2 cellular contexts compared by ENCODE assay signal in the genomic region with DNA sequence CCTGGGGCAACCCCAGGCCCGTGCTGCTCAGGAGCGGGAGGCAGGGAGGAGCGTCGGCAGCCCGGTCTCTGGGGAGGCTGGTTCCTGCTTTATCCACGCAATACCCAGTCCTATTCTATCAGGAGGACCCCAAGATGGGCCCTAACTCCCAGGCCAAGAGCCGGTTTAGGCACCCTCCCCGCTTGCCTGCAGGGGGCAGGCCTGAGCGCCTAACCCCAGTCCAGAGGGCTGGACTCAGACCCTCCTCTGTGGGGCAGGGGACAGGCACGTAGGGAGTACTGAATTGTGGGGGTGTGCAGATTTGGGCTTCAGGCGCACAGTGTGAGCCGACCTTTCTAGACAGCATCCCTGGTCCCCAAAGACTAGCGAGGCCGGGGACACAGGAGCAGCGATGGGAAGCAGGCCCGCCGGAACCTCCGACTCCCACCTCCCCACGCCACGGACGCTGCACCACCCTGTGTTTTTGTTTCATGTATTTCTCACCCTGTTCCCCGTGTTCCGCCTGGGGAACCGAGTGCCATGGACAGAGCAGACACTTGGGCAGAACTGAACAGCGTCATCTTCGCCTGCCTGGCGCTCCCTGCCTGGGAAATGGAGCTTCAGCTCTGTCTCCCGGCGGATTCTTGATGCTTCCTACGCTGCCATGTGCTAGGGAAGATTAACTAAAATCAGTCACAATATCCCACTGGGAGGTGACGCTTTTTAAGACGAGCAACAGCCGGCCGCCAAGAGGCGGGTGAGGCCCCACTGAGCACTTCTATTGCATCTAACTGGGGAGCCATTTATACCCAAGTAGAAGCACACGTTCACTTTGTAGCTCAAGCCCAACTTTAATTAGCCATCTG.
TF ChIP-seq lines count a peak whose summit lies in the region.

No MANE protein-coding gene starts in this region.

TF ChIP-seq in Ishikawa, 13 proteins besides CTCF, POLR2A, EP300 and RAD21:
- no peak for TF ChIP-seq CEBPB (IDR thresholded peaks at IDR 0.05)
- no peak for TF ChIP-seq YY1 (IDR thresholded peaks at IDR 0.05; ENCODE audit: low read depth)
- no peak for TF ChIP-seq TCF12 (IDR thresholded peaks at IDR 0.05; ENCODE audit: low read depth)
- TF ChIP-seq, protein P1, sequence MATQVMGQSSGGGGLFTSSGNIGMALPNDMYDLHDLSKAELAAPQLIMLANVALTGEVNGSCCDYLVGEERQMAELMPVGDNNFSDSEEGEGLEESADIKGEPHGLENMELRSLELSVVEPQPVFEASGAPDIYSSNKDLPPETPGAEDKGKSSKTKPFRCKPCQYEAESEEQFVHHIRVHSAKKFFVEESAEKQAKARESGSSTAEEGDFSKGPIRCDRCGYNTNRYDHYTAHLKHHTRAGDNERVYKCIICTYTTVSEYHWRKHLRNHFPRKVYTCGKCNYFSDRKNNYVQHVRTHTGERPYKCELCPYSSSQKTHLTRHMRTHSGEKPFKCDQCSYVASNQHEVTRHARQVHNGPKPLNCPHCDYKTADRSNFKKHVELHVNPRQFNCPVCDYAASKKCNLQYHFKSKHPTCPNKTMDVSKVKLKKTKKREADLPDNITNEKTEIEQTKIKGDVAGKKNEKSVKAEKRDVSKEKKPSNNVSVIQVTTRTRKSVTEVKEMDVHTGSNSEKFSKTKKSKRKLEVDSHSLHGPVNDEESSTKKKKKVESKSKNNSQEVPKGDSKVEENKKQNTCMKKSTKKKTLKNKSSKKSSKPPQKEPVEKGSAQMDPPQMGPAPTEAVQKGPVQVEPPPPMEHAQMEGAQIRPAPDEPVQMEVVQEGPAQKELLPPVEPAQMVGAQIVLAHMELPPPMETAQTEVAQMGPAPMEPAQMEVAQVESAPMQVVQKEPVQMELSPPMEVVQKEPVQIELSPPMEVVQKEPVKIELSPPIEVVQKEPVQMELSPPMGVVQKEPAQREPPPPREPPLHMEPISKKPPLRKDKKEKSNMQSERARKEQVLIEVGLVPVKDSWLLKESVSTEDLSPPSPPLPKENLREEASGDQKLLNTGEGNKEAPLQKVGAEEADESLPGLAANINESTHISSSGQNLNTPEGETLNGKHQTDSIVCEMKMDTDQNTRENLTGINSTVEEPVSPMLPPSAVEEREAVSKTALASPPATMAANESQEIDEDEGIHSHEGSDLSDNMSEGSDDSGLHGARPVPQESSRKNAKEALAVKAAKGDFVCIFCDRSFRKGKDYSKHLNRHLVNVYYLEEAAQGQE (IDR thresholded peaks at IDR 0.05; ENCODE audit: low read depth) = no peak
- TF ChIP-seq NFIC (IDR thresholded peaks at IDR 0.05) = no peak
- TF ChIP-seq, protein P2, sequence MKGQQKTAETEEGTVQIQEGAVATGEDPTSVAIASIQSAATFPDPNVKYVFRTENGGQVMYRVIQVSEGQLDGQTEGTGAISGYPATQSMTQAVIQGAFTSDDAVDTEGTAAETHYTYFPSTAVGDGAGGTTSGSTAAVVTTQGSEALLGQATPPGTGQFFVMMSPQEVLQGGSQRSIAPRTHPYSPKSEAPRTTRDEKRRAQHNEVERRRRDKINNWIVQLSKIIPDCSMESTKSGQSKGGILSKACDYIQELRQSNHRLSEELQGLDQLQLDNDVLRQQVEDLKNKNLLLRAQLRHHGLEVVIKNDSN (IDR thresholded peaks at IDR 0.05) = no peak
- TF ChIP-seq CREB1 (IDR thresholded peaks at IDR 0.05; ENCODE audit: low read depth) = no peak
- no peak for TF ChIP-seq TAF1 (IDR thresholded peaks at IDR 0.05; ENCODE audit: low read depth)
- no peak for TF ChIP-seq ZBTB7A (IDR thresholded peaks at IDR 0.05; ENCODE audit: low read depth)

TF ChIP-seq in GM12878, 131 proteins besides CTCF, POLR2A, EP300 and RAD21:
- TF ChIP-seq SMC3 (IDR thresholded peaks at IDR 0.05; ENCODE audit: borderline replicate concordance, low read length) (peak; percentile 57; the same call in 1 of the 2 replicates), TBL1XR1 (IDR thresholded peaks at IDR 0.05; ENCODE audit: low read depth, low read length) (no peak), TCF3 (IDR thresholded peaks at IDR 0.05; ENCODE audit: borderline replicate concordance, insufficient read depth, low read depth, low read length) (0 out of 2 replicates have a peak, but pooled peaks have one; percentile 7), YY1 (IDR thresholded peaks at IDR 0.05; ENCODE audit: low read depth, low read length) (0 out of 2 replicates have a peak, but pooled peaks have one; percentile 28), EGR1 (IDR thresholded peaks at IDR 0.05; ENCODE audit: borderline replicate concordance in 1 of 2, low read depth in 2 of 2, low read length in 2 of 2) (no peak), RUNX3 (IDR thresholded peaks at IDR 0.05; ENCODE audit: low read length) (0 out of 2 replicates have a peak, but pooled peaks have one; percentile 6), CEBPB (IDR thresholded peaks at IDR 0.05; ENCODE audit: borderline replicate concordance in 1 of 2, low read depth in 2 of 2, low read length in 2 of 2) (no peak)
